Comparison of ENCODE assay signal across 7 cellular contexts in genomic region chr6:34671801-34672656, GRCh38. TPM values are rescaled to one million over a fixed set of nuclear protein-coding genes. Genes with fewer than 3 reads are reported as not detected.
DNase-seq lines count a peak whose midpoint lies in the region; ATAC-seq, FAIRE-seq and TF ChIP-seq lines count a peak whose summit lies in the region.

No MANE protein-coding gene starts in this region.

- TF ChIP-seq CTCF in bronchial epithelial cell (IDR thresholded peaks at IDR 0.05; ENCODE audit: insufficient read depth, low read length, severe bottlenecking) (no peak), osteoblast (IDR thresholded peaks at IDR 0.05; ENCODE audit: extremely low read depth, low read depth, low read length) (no peak)

- peak overlapping the region; percentile 77 for H3K27ac ChIP-seq in osteoblast (ENCODE audit: low read depth, low read length)

- H3K4me3 ChIP-seq in bronchial epithelial cell (ENCODE audit: low read depth, low read length) (no peak overlapping the region), osteoblast (ENCODE audit: insufficient read depth, low read length) (peak overlapping the region; percentile 21)

- FAIRE-seq in bronchial epithelial cell (lab: Jason Lieb, UNC) = no peak

- peaks cover 22% of the 10 kb centered on the region for H3K4me1 ChIP-seq in osteoblast (ENCODE audit: insufficient read depth, low read length)

- DNase-seq in GM19238 (ENCODE audit: insufficient read length, low spot score) (peak; percentile 35), T-helper 22 cell (ENCODE audit: low read depth) (peak; percentile 71), bronchial epithelial cell (ENCODE audit: low read depth) (peak; percentile 80), osteoblast (ENCODE audit: insufficient read length, low spot score, missing footprints) (peak; percentile 90), C1 segment of cervical spinal cord (lab: John Stamatoyannopoulos, UW) (no peak), NCI-H510A treated with DMSO at 0.1 percent for 48 hours (lab: John Stamatoyannopoulos, UW) (no peak)

- H3K79me2 ChIP-seq in osteoblast (ENCODE audit: insufficient read depth, low read length) = peaks cover 93% of the 10 kb centered on the region

- H3K4me2 ChIP-seq in osteoblast (ENCODE audit: insufficient read depth, low read length) = peak overlapping the region; percentile 56

- peak; percentile 76 for ATAC-seq in HG03108 (IDR thresholded peaks at IDR 0.05; ENCODE audit: unreplicated experiment)

- peak overlapping the region; percentile 14 for H2AFZ ChIP-seq in osteoblast (ENCODE audit: low read length)

- H3K9me3 ChIP-seq in osteoblast (ENCODE audit: low read depth, low read length) = no peaks in the 10 kb centered on the region

- H4K20me1 ChIP-seq in osteoblast (ENCODE audit: insufficient read depth, low read length) = peaks cover 3% of the 10 kb centered on the region

- H3K36me3 ChIP-seq in bronchial epithelial cell (ENCODE audit: control insufficient read depth, insufficient read depth, low read length) (no peaks in the 10 kb centered on the region), osteoblast (ENCODE audit: insufficient read depth, low read length) (no peaks in the 10 kb centered on the region)

- H3K27me3 ChIP-seq in bronchial epithelial cell (ENCODE audit: control insufficient read depth, insufficient read depth, low read length) (no peaks in the 10 kb centered on the region), osteoblast (ENCODE audit: insufficient read depth, low read length) (no peaks in the 10 kb centered on the region)

RNA-seq across cellular contexts. Expression of gene ILRUN, which starts 24.5 kb away (rescaled TPM):
- total RNA-seq in bronchial epithelial cell (62.1 and 64.9 TPM in 2 replicates), osteoblast (38.0 and 38.3 TPM in 2 replicates)

Comparison
In these comparisons a context has a peak if more than half of its experiments do, and no peak if none do; other contexts are left out.
1. DNase-seq: peak in GM19238 (single experiment), T-helper 22 cell (single experiment), bronchial epithelial cell (single experiment) and osteoblast (single experiment); none in C1 segment of cervical spinal cord (0 of 14) and NCI-H510A treated with DMSO at 0.1 percent for 48 hours (single experiment).